Comparison of ENCODE assay signal across 9 cellular contexts in genomic region chr15:67927501-67928156, GRCh38.
A peak's percentile ranks its signal among the peaks of the same experiment; 100 is the strongest.
DNase-seq lines count a peak whose midpoint lies in the region; ATAC-seq and TF ChIP-seq lines count a peak whose summit lies in the region.
"Had no signal": no experiment of that assay in that cellular context is flagged by ENCODE, and none has a peak within 500 bp of the region (broad histone marks: within the 10 kb centered on the region; RNA-seq: fewer than 3 reads in every experiment).

No MANE protein-coding gene starts in this region.

- H3K4me1 ChIP-seq in tibial artery: peaks cover 0 to 84% (median 27%) of the 10 kb centered on the region in 4 donors

- no peak overlapping the region for H3K4me3 ChIP-seq in brain microvascular endothelial cell (ENCODE audit: low read depth, low read length)
- H3K4me3 ChIP-seq in tibial artery: no peak overlapping the region

- ATAC-seq in left colon: no peak
- ATAC-seq in HG03039 (IDR thresholded peaks at IDR 0.05; ENCODE audit: unreplicated experiment): no peak
- no peak for ATAC-seq in HG03159 (IDR thresholded peaks at IDR 0.05; ENCODE audit: unreplicated experiment)
- ATAC-seq: T-cell had no signal

- H3K36me3 ChIP-seq in brain microvascular endothelial cell (replicated peaks) (no peaks in the 10 kb centered on the region), tibial artery (no peaks in the 10 kb centered on the region)

- TF ChIP-seq CTCF in brain microvascular endothelial cell (IDR thresholded peaks at IDR 0.05; ENCODE audit: low read depth, low read length, missing control alignments) (no peak), tibial artery (IDR thresholded peaks at IDR 0.05) (no peak)

- H3K27me3 ChIP-seq in brain microvascular endothelial cell (replicated peaks): no peaks in the 10 kb centered on the region
- H3K27me3 ChIP-seq in tibial artery: no peaks in the 10 kb centered on the region

- H3K27ac ChIP-seq in brain microvascular endothelial cell: peak overlapping the region; percentile 57
- peak overlapping the region; percentile 62 to 70 for H3K27ac ChIP-seq in tibial artery

- DNase-seq in HT1080 (ENCODE audit: low read depth) (peak; percentile 30), brain microvascular endothelial cell (peak; percentile 97), left colon (peak; percentile 42 to 65), tibial artery (peak; percentile 75 to 91)
- no peak for DNase-seq in activated CD8-positive, alpha-beta memory T cell treated with anti-CD3 and anti-CD28 coated beads, Interleukin-2, amount 50 U/mL, for 4 hours
- DNase-seq: NCI-H1436, T-cell had no signal

- H3K9me3 ChIP-seq in tibial artery: no peaks in the 10 kb centered on the region

- intact Hi-C loops in left colon (cut with DNase I, micrococcal nuclease) (no loop called here), tibial artery (cut with DNase I; ENCODE audit: low total_unique reads) (no loop called here)

- in situ Hi-C loops in brain microvascular endothelial cell (cut with HindIII; ENCODE audit: low pct_ligation_motif_present, low sequenced_read_pairs): no loop called here
